Comparison of ENCODE assay signal across 13 cellular contexts in genomic region chr4:136651278-136651667, GRCh38.
A peak's percentile ranks its signal among the peaks of the same experiment; 100 is the strongest.
DNase-seq lines count a peak whose midpoint lies in the region; ATAC-seq lines count a peak whose summit lies in the region.
"Had no signal": no experiment of that assay in that cellular context is flagged by ENCODE, and none has a peak within 500 bp of the region (broad histone marks: within the 10 kb centered on the region; RNA-seq: fewer than 3 reads in every experiment).

No MANE protein-coding gene starts in this region.

- DNase-seq in A172 (ENCODE audit: low spot score) (peak; percentile 6), dermis blood vessel endothelial cell (peak; percentile 21), cerebellar cortex (ENCODE audit: low spot score) (no peak), occipital lobe (lab: John Stamatoyannopoulos, UW) (no peak)
- DNase-seq in activated CD8-positive, alpha-beta memory T cell treated with anti-CD3 and anti-CD28 coated beads, Interleukin-2, amount 50 U/mL, for 4 hours = no peak
- no peak for DNase-seq in stimulated activated CD4-positive, alpha-beta T cell treated with anti-CD3 and anti-CD28 coated beads, Interleukin-2, amount 100 ng/mL, for 48 hours
- DNase-seq: activated CD4-positive, alpha-beta T cell treated with anti-CD3 and anti-CD28 coated beads for 4 hours; activated naive CD8-positive, alpha-beta T cell treated with anti-CD3 and anti-CD28 coated beads, Interleukin-2, amount 50 U/mL, for 24 hours; activated T-cell treated with anti-CD3 and anti-CD28 coated beads, Interleukin-2, amount 50 U/mL, for 1 hour; NCI-H1417 treated with DMSO at 0.1 percent for 48 hours; RPMI8226 had no signal

- ATAC-seq in GM19035 (IDR thresholded peaks at IDR 0.05; ENCODE audit: unreplicated experiment) (peak; percentile 34), HG03460 (IDR thresholded peaks at IDR 0.05; ENCODE audit: unreplicated experiment) (peak; percentile 51)
- ATAC-seq: activated naive CD8-positive, alpha-beta T cell treated with anti-CD3 and anti-CD28 coated beads, Interleukin-2, amount 50 U/mL, for 24 hours had no signal

Comparison
In these comparisons a context has a peak if more than half of its experiments do, and no peak if none do; other contexts are left out.
1. DNase-seq: peak in A172 (single experiment) and dermis blood vessel endothelial cell (single experiment); none in activated CD8-positive, alpha-beta memory T cell treated with anti-CD3 and anti-CD28 coated beads, Interleukin-2, amount 50 U/mL, for 4 hours (single experiment), stimulated activated CD4-positive, alpha-beta T cell treated with anti-CD3 and anti-CD28 coated beads, Interleukin-2, amount 100 ng/mL, for 48 hours (0 of 2), cerebellar cortex (single experiment) and occipital lobe (single experiment).